In genomic region chr6:129947797-129948196, GRCh38 we compare ENCODE assay signal across 17 cellular contexts.
A peak's percentile ranks its signal among the peaks of the same experiment; 100 is the strongest.
DNase-seq lines count a peak whose midpoint lies in the region; ATAC-seq, FAIRE-seq and TF ChIP-seq lines count a peak whose summit lies in the region.
"Had no signal": no experiment of that assay in that cellular context is flagged by ENCODE, and none has a peak within 500 bp of the region (broad histone marks: within the 10 kb centered on the region; RNA-seq: fewer than 3 reads in every experiment).

No MANE protein-coding gene starts in this region.

- peaks cover 9% of the 10 kb centered on the region for H3F3A ChIP-seq in neural progenitor cell (ENCODE audit: low read depth)

- peaks cover 9% of the 10 kb centered on the region for H3K36me3 Mint-ChIP-seq in Caco-2 (ENCODE audit: insufficient read depth, unreplicated experiment)
- H3K36me3 Mint-ChIP-seq in neural progenitor cell, result no peaks in the 10 kb centered on the region
- H3K36me3 Mint-ChIP-seq in T-cell, result no peaks in the 10 kb centered on the region
- H3K36me3 Mint-ChIP-seq: CD14-positive monocyte; CD4-positive, alpha-beta memory T cell had no signal

- H3K9ac ChIP-seq in K562 (ENCODE audit: insufficient read depth in 1 of 2, low read depth in 2 of 2, low read length in 2 of 2), result no peak overlapping the region
- H3K9ac ChIP-seq in neural progenitor cell, result no peak overlapping the region
- H3K9ac ChIP-seq: BLaER1 had no signal

- no peaks in the 10 kb centered on the region for H4K20me1 ChIP-seq in K562 (replicated peaks; ENCODE audit: control insufficient read depth, insufficient read depth, low read length)
- H4K20me1 ChIP-seq in neural progenitor cell (ENCODE audit: low read depth), result no peaks in the 10 kb centered on the region
- H4K20me1 ChIP-seq: BLaER1 had no signal

- no peak for TF ChIP-seq EP300 in K562 (IDR thresholded peaks at IDR 0.05; ENCODE audit: low read length)

- H3K4me3 Mint-ChIP-seq in Caco-2 (ENCODE audit: unreplicated experiment) (no peak overlapping the region), neural progenitor cell (no peak overlapping the region), T-cell (no peak overlapping the region)
- H3K4me3 Mint-ChIP-seq: CD14-positive monocyte; CD4-positive, alpha-beta memory T cell had no signal

- BruUV-seq in Caco-2 (replicated peaks; lab: Mats Ljungman, UMichigan) (no TSS peak), K562 (replicated peaks; lab: Mats Ljungman, UMichigan) (no TSS peak)

- TF ChIP-seq POLR2A in K562 (conservative IDR thresholded peaks at IDR 0.05), result no peak

- ATAC-seq in K562 (no peak), T-cell (replicated peaks in 1 of 4) (no peak), GM19397 (IDR thresholded peaks at IDR 0.05; ENCODE audit: unreplicated experiment) (no peak)
- ATAC-seq: GM12878, HCT116 had no signal

- H3K4me1 ChIP-seq in Caco-2 (peaks cover 19% of the 10 kb centered on the region), HEK293 (ENCODE audit: control insufficient read depth, insufficient read depth, low read length) (no peaks in the 10 kb centered on the region), K562 (replicated peaks in 1 of 2; ENCODE audit: control insufficient read depth in 2 of 2, insufficient read depth in 2 of 2, low read length in 2 of 2) (no peaks in the 10 kb centered on the region; a peak in 1 of 5 replicates), neural progenitor cell (peaks cover 22% of the 10 kb centered on the region)
- H3K4me1 ChIP-seq: BLaER1 had no signal

- CTCF ChIA-PET in Caco-2 (lab: Charles Lee), result interaction anchor here (1.0 kb wide), 1 partner anchor 11 kb away, joined by 4 read pairs; no protein-coding TSS in a partner anchor
- CTCF ChIA-PET in HEK293 (lab: Yijun Ruan, JAX), result interaction anchor here (1.3 kb wide), 2 partner anchors 75 to 350 kb away, joined by 3 to 4 read pairs; no protein-coding TSS in a partner anchor
- CTCF ChIA-PET in K562 (lab: Yijun Ruan, JAX; ENCODE audit: low intra/inter-chr PET ratio), result no interaction called here
- CTCF ChIA-PET in T-cell (lab: Charles Lee), result interaction anchor here (0.6 to 1.5 kb wide), 4 partner anchors 8 to 349 kb away, joined by 3 to 4 read pairs (median 4); no protein-coding TSS in a partner anchor

- H3K27me3 Mint-ChIP-seq in Caco-2 (ENCODE audit: insufficient read depth, unreplicated experiment) (no peaks in the 10 kb centered on the region), neural progenitor cell (ENCODE audit: insufficient read depth, low read depth) (peaks cover 4% of the 10 kb centered on the region), T-cell (peaks cover 4 to 9% of the 10 kb centered on the region in 2 donors)

- 0% methylated on average over 1 of the region's 1 CpG for WGBS in K562 (ENCODE audit: insufficient coverage, low coverage, missing lambda C conversion rate)

- H3K4me2 ChIP-seq in K562 (ENCODE audit: insufficient read depth, low read length), result no peak overlapping the region
- no peak overlapping the region for H3K4me2 ChIP-seq in neural progenitor cell
- H3K4me2 ChIP-seq: BLaER1 had no signal

- peaks cover 28% of the 10 kb centered on the region for H3K4me1 Mint-ChIP-seq in Caco-2 (ENCODE audit: low read depth, unreplicated experiment)
- peaks cover 12% of the 10 kb centered on the region for H3K4me1 Mint-ChIP-seq in neural progenitor cell
- no peaks in the 10 kb centered on the region for H3K4me1 Mint-ChIP-seq in T-cell
- H3K4me1 Mint-ChIP-seq: CD14-positive monocyte; CD4-positive, alpha-beta memory T cell had no signal

- POLR2A ChIA-PET in Caco-2 (lab: Charles Lee), result no interaction called here
- POLR2A ChIA-PET in HEK293 (lab: Yijun Ruan, JAX), result no interaction called here
- POLR2A ChIA-PET in K562 (lab: Yijun Ruan, JAX), result interaction anchor here (0.6 kb wide), 1 partner anchor 333 kb away, joined by 3 read pairs; no protein-coding TSS in a partner anchor
- POLR2A ChIA-PET in T-cell (lab: Charles Lee), result no interaction called here

- TF ChIP-seq CTCF in Caco-2 (IDR thresholded peaks at IDR 0.05; ENCODE audit: insufficient read depth in 1 of 2, low read depth in 1 of 2, low read length in 1 of 2, severe bottlenecking in 1 of 2, unreplicated experiment in 1 of 2) (no peak), HEK293 (tag by site-specific recombination; IDR thresholded peaks at IDR 0.05) (no peak), K562 (IDR thresholded peaks at IDR 0.05 in 2 of 3, conservative IDR thresholded peaks at IDR 0.05 in 1 of 3; ENCODE audit: insufficient read depth in 2 of 3, low read depth in 1 of 3, low read length in 3 of 3) (no peak), neural progenitor cell (IDR thresholded peaks at IDR 0.05) (no peak)

- DNase-seq in Caco-2 (no peak), K562 (ENCODE audit: extremely low read depth in 1 of 4, low spot score in 3 of 4) (no peak), neural progenitor cell (ENCODE audit: low spot score) (no peak), T-cell (no peak), NCI-H446 treated with DMSO at 0.1 percent for 48 hours (lab: John Stamatoyannopoulos, UW) (no peak)
- DNase-seq: 8988T; Calu3; CD4-positive, alpha-beta memory T cell; DMS79 treated with DMSO at 0.1 percent for 48 hours; H7; KBM-7 had no signal

- no peaks in the 10 kb centered on the region for H3K9me1 ChIP-seq in K562 (ENCODE audit: control insufficient read depth, insufficient read depth, low read length)

- H3K27ac ChIP-seq in HEK293 (ENCODE audit: extremely low read depth, low read depth, low read length), result no peak overlapping the region
- no peak overlapping the region for H3K27ac ChIP-seq in K562 (ENCODE audit: extremely low read depth, low read depth, low read length)
- no peak overlapping the region for H3K27ac ChIP-seq in neural progenitor cell
- H3K27ac ChIP-seq: BLaER1 had no signal

- H3K27me3 ChIP-seq in Caco-2 (replicated peaks; ENCODE audit: control insufficient read depth, insufficient read depth, low read length) (no peaks in the 10 kb centered on the region), K562 (ENCODE audit: control insufficient read depth in 2 of 2, insufficient read depth in 2 of 2, low read length in 2 of 2) (peaks cover 3 to 8% of the 10 kb centered on the region in 2 experiments; a peak in 4 of 5 replicates), neural progenitor cell (no peaks in the 10 kb centered on the region)
- H3K27me3 ChIP-seq: BLaER1 had no signal

- peak overlapping the region; percentile 64; the same call in 1 of the 2 replicates for H2AFZ ChIP-seq in K562 (ENCODE audit: low read depth, low read length)
- H2AFZ ChIP-seq in neural progenitor cell (replicated peaks), result peak overlapping the region; percentile 53

- H3K9me3 ChIP-seq in Caco-2 (no peaks in the 10 kb centered on the region), HEK293 (ENCODE audit: control insufficient read depth, insufficient read depth, low read depth, low read length) (no peaks in the 10 kb centered on the region), K562 (replicated peaks; ENCODE audit: control insufficient read depth, insufficient read depth, low read depth, low read length) (no peaks in the 10 kb centered on the region), neural progenitor cell (ENCODE audit: low read depth) (no peaks in the 10 kb centered on the region)
- H3K9me3 ChIP-seq: BLaER1 had no signal

- no peak for FAIRE-seq in K562 (lab: Jason Lieb, UNC)
- FAIRE-seq: GM12878 had no signal

- peaks cover 18% of the 10 kb centered on the region for H3K9me3 Mint-ChIP-seq in Caco-2 (ENCODE audit: unreplicated experiment)
- H3K9me3 Mint-ChIP-seq in neural progenitor cell, result no peaks in the 10 kb centered on the region
- no peaks in the 10 kb centered on the region for H3K9me3 Mint-ChIP-seq in T-cell
- H3K9me3 Mint-ChIP-seq: CD4-positive, alpha-beta memory T cell had no signal

- intact Hi-C loops in Caco-2 (cut with micrococcal nuclease; ENCODE audit: unreplicated experiment) (no loop called here), K562 (cut with micrococcal nuclease) (no loop called here)

- H3K4me3 ChIP-seq in Caco-2 (ENCODE audit: low read depth, low read length) (no peak overlapping the region), HEK293 (ENCODE audit: low read depth, low read length) (no peak overlapping the region), K562 (no peak overlapping the region), neural progenitor cell (no peak overlapping the region)
- H3K4me3 ChIP-seq: BLaER1, GM12878 had no signal

- TF ChIP-seq RAD21 in K562 (CRISPR knock-in tag; conservative IDR thresholded peaks at IDR 0.05 in 1 of 2, IDR thresholded peaks at IDR 0.05 in 1 of 2), result no peak

- H3K27ac Mint-ChIP-seq in Caco-2 (ENCODE audit: unreplicated experiment), result peak overlapping the region; percentile 85
- no peak overlapping the region for H3K27ac Mint-ChIP-seq in neural progenitor cell
- no peak overlapping the region for H3K27ac Mint-ChIP-seq in T-cell
- H3K27ac Mint-ChIP-seq: CD14-positive monocyte; CD4-positive, alpha-beta memory T cell had no signal

- in situ Hi-C loops in K562 (cut with MboI), result loop anchor here (10.0 kb wide), 1 partner anchor 353 kb away; no protein-coding TSS in a partner anchor

- no peaks in the 10 kb centered on the region for H3K79me2 ChIP-seq in K562 (ENCODE audit: control insufficient read depth, insufficient read depth, low read length)
- no peaks in the 10 kb centered on the region for H3K79me2 ChIP-seq in neural progenitor cell (ENCODE audit: low read depth)

- H3K36me3 ChIP-seq in Caco-2 (ENCODE audit: control insufficient read depth, insufficient read depth, low read length), result no peaks in the 10 kb centered on the region
- H3K36me3 ChIP-seq in HEK293 (ENCODE audit: control insufficient read depth in 2 of 2, insufficient read depth in 1 of 2, low read length in 2 of 2), result no peaks in the 10 kb centered on the region
- H3K36me3 ChIP-seq in K562 (ENCODE audit: control insufficient read depth, insufficient read depth, low read length), result no peaks in the 10 kb centered on the region
- H3K36me3 ChIP-seq in neural progenitor cell, result no peaks in the 10 kb centered on the region
- H3K36me3 ChIP-seq: BLaER1 had no signal

TF ChIP-seq in HEK293, 187 proteins besides CTCF, POLR2A, EP300 and RAD21 (continues in another document):
- no peak for TF ChIP-seq ZNF404 (tag by site-specific recombination; IDR thresholded peaks at IDR 0.05)

TF ChIP-seq in K562, 482 proteins besides CTCF, POLR2A, EP300 and RAD21:
- TF ChIP-seq FOXA3 (CRISPR knock-in tag; conservative IDR thresholded peaks at IDR 0.05 in 1 of 2, IDR thresholded peaks at IDR 0.05 in 1 of 2) (no peak), EGR1 (conservative IDR thresholded peaks at IDR 0.05) (peak; percentile 39; the same call in 1 of the 2 replicates)
TF ChIP-seq in K562: peak in this region for 1.
